Comparison of ENCODE assay signal across 10 cellular contexts in genomic region chr19:20806311-20807262, GRCh38. TPM values are rescaled to one million over a fixed set of nuclear protein-coding genes. Genes with fewer than 3 reads are reported as not detected.
DNase-seq lines count a peak whose midpoint lies in the region; ATAC-seq, FAIRE-seq and TF ChIP-seq lines count a peak whose summit lies in the region.
"Not testable (repeated sequence)": the region's sequence is repeated elsewhere in the genome, so short reads cannot be mapped to it uniquely, and the experiment has no call there.
"Had no signal": no experiment of that assay in that cellular context is flagged by ENCODE, and none has a peak within 500 bp of the region (broad histone marks: within the 10 kb centered on the region; RNA-seq: fewer than 3 reads in every experiment).

No MANE protein-coding gene starts in this region.

- not testable (repeated sequence) for H3K14ac ChIP-seq in H1 (ENCODE audit: insufficient read length)

- H3K27ac Mint-ChIP-seq in CD4-positive, alpha-beta memory T cell = peak overlapping the region in 1 of 7 donors; percentile 10
- not testable (repeated sequence) for H3K27ac Mint-ChIP-seq in GM23338, neural progenitor cell
- H3K27ac Mint-ChIP-seq in activated naive CD4-positive, alpha-beta T cell treated with anti-CD3 and anti-CD28 coated beads for 36 hours = peak overlapping the region; percentile 19

- not testable (repeated sequence) for H3K27me3 ChIP-seq in CD4-positive, alpha-beta memory T cell (ENCODE audit: insufficient read depth, low read length); GM23338 (ENCODE audit: insufficient read depth); H1 (replicated peaks in 1 of 4; ENCODE audit: control insufficient read depth in 3 of 4, extremely low read depth in 1 of 4, insufficient read depth in 3 of 4, low read length in 3 of 4); liver (ENCODE audit: control insufficient read depth in 4 of 4, insufficient read depth in 4 of 4, low read length in 3 of 4); neural progenitor cell; subcutaneous abdominal adipose tissue (ENCODE audit: control insufficient read depth in 5 of 5, insufficient read depth in 4 of 5, low read length in 5 of 5)

- H3K4me1 ChIP-seq in CD4-positive, alpha-beta memory T cell (ENCODE audit: insufficient read depth, low read length); GM23338 (ENCODE audit: insufficient read depth); H1 (replicated peaks in 1 of 4; ENCODE audit: control insufficient read depth in 3 of 4, insufficient read depth in 4 of 4, low read length in 3 of 4); liver (ENCODE audit: control insufficient read depth in 4 of 4, insufficient read depth in 4 of 4, low read length in 3 of 4); neural progenitor cell; subcutaneous abdominal adipose tissue (ENCODE audit: control insufficient read depth in 5 of 5, insufficient read depth in 5 of 5, low read length in 5 of 5): not testable (repeated sequence)

- H3K4me3 ChIP-seq in CD4-positive, alpha-beta memory T cell (ENCODE audit: low read length in 2 of 2) = peak overlapping the region; percentile 8 to 32
- not testable (repeated sequence) for H3K4me3 ChIP-seq in GM23338; NB4 (ENCODE audit: low read depth, low read length)
- H3K4me3 ChIP-seq in H1 (ENCODE audit: extremely low read depth in 1 of 4, insufficient read depth in 2 of 4, low read depth in 3 of 4, low read length in 4 of 4) (peak overlapping the region in 1 of 4 experiments; percentile 44; a peak in 2 of 8 replicates), liver (ENCODE audit: low read depth in 1 of 3, low read length in 3 of 3) (peak overlapping the region in 2 of 3 donors; percentile 27 to 53), neural progenitor cell (peak overlapping the region; percentile 0), subcutaneous abdominal adipose tissue (ENCODE audit: low read depth in 1 of 5, low read length in 5 of 5) (peak overlapping the region; percentile 18 to 60 (median 50))

- POLR2A ChIA-PET in CD4-positive, alpha-beta memory T cell (lab: Charles Lee; ENCODE audit: partially characterized antibody); H1 (lab: Charles Lee; ENCODE audit: partially characterized antibody): not testable (repeated sequence)

- not testable (repeated sequence) for H2BK5ac ChIP-seq in H1 (ENCODE audit: low read depth, low read length)

- not testable (repeated sequence) for H3K9me2 ChIP-seq in GM23338 (ENCODE audit: insufficient read depth)

- not testable (repeated sequence) for H3K9ac ChIP-seq in H1 (replicated peaks in 1 of 4; ENCODE audit: extremely low read depth in 1 of 4, low read depth in 3 of 4, low read length in 3 of 4); liver (ENCODE audit: low read depth in 1 of 2, low read length in 2 of 2); neural progenitor cell; subcutaneous abdominal adipose tissue (ENCODE audit: low read length in 5 of 5)

- H3K36me3 Mint-ChIP-seq in CD4-positive, alpha-beta memory T cell = peaks cover 46 to 56% of the 10 kb centered on the region in 2 donors
- H3K36me3 Mint-ChIP-seq in GM23338 (ENCODE audit: low read depth) (peaks cover 97% of the 10 kb centered on the region), neural progenitor cell (peaks cover 42% of the 10 kb centered on the region)
- peaks cover 67% of the 10 kb centered on the region for H3K36me3 Mint-ChIP-seq in activated naive CD4-positive, alpha-beta T cell treated with anti-CD3 and anti-CD28 coated beads for 36 hours (ENCODE audit: low read depth)

- H3K4me1 Mint-ChIP-seq in CD4-positive, alpha-beta memory T cell; GM23338; activated naive CD4-positive, alpha-beta T cell treated with anti-CD3 and anti-CD28 coated beads for 36 hours (ENCODE audit: low read depth); neural progenitor cell: not testable (repeated sequence)

- DNase-seq in CD4-positive, alpha-beta memory T cell; activated naive CD4-positive, alpha-beta T cell treated with anti-CD3 and anti-CD28 coated beads for 36 hours; H1 (ENCODE audit: low read depth in 1 of 2, low spot score in 2 of 2); neural progenitor cell (ENCODE audit: low spot score): not testable (repeated sequence)
- DNase-seq in GM23338 (ENCODE audit: low spot score) (peak; percentile 1), NB4 (ENCODE audit: low read depth) (peak; percentile 3)

- intact Hi-C loops in CD4-positive, alpha-beta memory T cell (cut with micrococcal nuclease); activated naive CD4-positive, alpha-beta T cell treated with anti-CD3 and anti-CD28 coated beads for 36 hours (cut with micrococcal nuclease): not testable (repeated sequence)

- H2AFZ ChIP-seq in GM23338; H1 (ENCODE audit: low read length); neural progenitor cell (replicated peaks): not testable (repeated sequence)

- not testable (repeated sequence) for H3K4ac ChIP-seq in H1 (replicated peaks; ENCODE audit: insufficient read length, low read depth, low read length)

- H3K9me3 Mint-ChIP-seq in CD4-positive, alpha-beta memory T cell = peaks cover 0 to 94% (median 79%) of the 10 kb centered on the region in 8 donors
- H3K9me3 Mint-ChIP-seq in GM23338 (peaks cover 100% of the 10 kb centered on the region), neural progenitor cell (peaks cover 79% of the 10 kb centered on the region)
- peaks cover 67% of the 10 kb centered on the region for H3K9me3 Mint-ChIP-seq in activated naive CD4-positive, alpha-beta T cell treated with anti-CD3 and anti-CD28 coated beads for 36 hours

- TF ChIP-seq CTCF in GM23338 (conservative IDR thresholded peaks at IDR 0.05; ENCODE audit: low read depth in 2 of 2); NB4 (IDR thresholded peaks at IDR 0.05; ENCODE audit: low read depth, low read length); H1 (IDR thresholded peaks at IDR 0.05; ENCODE audit: control extremely low read depth in 1 of 3, insufficient read depth in 1 of 3, low read depth in 1 of 3, low read length in 3 of 3); liver (IDR thresholded peaks at IDR 0.05; ENCODE audit: low read depth, low read length, missing input control); neural progenitor cell (IDR thresholded peaks at IDR 0.05): not testable (repeated sequence)

- H3K4me3 Mint-ChIP-seq in CD4-positive, alpha-beta memory T cell = peak overlapping the region in 2 of 8 donors; percentile 7 to 13
- not testable (repeated sequence) for H3K4me3 Mint-ChIP-seq in GM23338; activated naive CD4-positive, alpha-beta T cell treated with anti-CD3 and anti-CD28 coated beads for 36 hours; neural progenitor cell

- 87% methylated on average over 5 of the region's 5 CpGs; no CpG with 5 or more reads in 1 of the 2 experiments for WGBS in H1 (ENCODE audit: extremely low coverage in 1 of 2, insufficient coverage in 1 of 2, insufficient read length in 1 of 2, insufficient replicate concordance in 2 of 2, low coverage in 1 of 2, low lambda C conversion rate in 2 of 2, missing lambda C conversion rate in 1 of 2), 2 experiments
- WGBS in liver = 95% methylated on average over 5 of the region's 5 CpGs

- H3K36me3 ChIP-seq in CD4-positive, alpha-beta memory T cell (ENCODE audit: insufficient read depth, low read length); liver (ENCODE audit: control insufficient read depth in 4 of 4, insufficient read depth in 3 of 4, low read depth in 1 of 4, low read length in 3 of 4): not testable (repeated sequence)
- peaks cover 65% of the 10 kb centered on the region for H3K36me3 ChIP-seq in GM23338 (ENCODE audit: insufficient read depth)
- H3K36me3 ChIP-seq in H1 (ENCODE audit: control insufficient read depth in 2 of 4, insufficient read depth in 4 of 4, low read length in 3 of 4) = peaks cover 0 to 55% (median 21%) of the 10 kb centered on the region in 4 experiments; a peak in 5 of 8 replicates
- peaks cover 53% of the 10 kb centered on the region for H3K36me3 ChIP-seq in neural progenitor cell
- peaks cover 0 to 20% (median 6%) of the 10 kb centered on the region in 5 donors for H3K36me3 ChIP-seq in subcutaneous abdominal adipose tissue (ENCODE audit: control insufficient read depth in 5 of 5, insufficient read depth in 5 of 5, low read length in 5 of 5)

- H2BK12ac ChIP-seq in H1 (ENCODE audit: low read depth, low read length) = not testable (repeated sequence)

- not testable (repeated sequence) for TF ChIP-seq POLR2A in NB4 (IDR thresholded peaks at IDR 0.05; ENCODE audit: extremely low read depth, insufficient read length); H1 (IDR thresholded peaks at IDR 0.05; ENCODE audit: control extremely low read depth in 1 of 2, low read depth in 2 of 2, low read length in 2 of 2)

- H4K8ac ChIP-seq in H1 (ENCODE audit: extremely low read depth, insufficient read depth, low read length) = not testable (repeated sequence)

- not testable (repeated sequence) for H3K23ac ChIP-seq in H1 (ENCODE audit: insufficient read length)

- TF ChIP-seq EP300 in H1 (IDR thresholded peaks at IDR 0.05; ENCODE audit: borderline replicate concordance in 1 of 2, low read depth in 2 of 2, low read length in 2 of 2) = not testable (repeated sequence)

- H4K20me1 ChIP-seq in GM23338 (replicated peaks; ENCODE audit: insufficient read depth); H1 (replicated peaks in 1 of 2; ENCODE audit: control insufficient read depth in 1 of 2, insufficient read depth in 2 of 2, low read length in 2 of 2); neural progenitor cell (ENCODE audit: low read depth): not testable (repeated sequence)

- H2BK20ac ChIP-seq in H1 (ENCODE audit: low read length) = not testable (repeated sequence)

- ATAC-seq in GM23338 = not testable (repeated sequence)

- FAIRE-seq in H1 (lab: Jason Lieb, UNC) = not testable (repeated sequence)

- not testable (repeated sequence) for H4K5ac ChIP-seq in H1 (ENCODE audit: insufficient read length, low read depth, low read length)

- H3K27ac ChIP-seq in CD4-positive, alpha-beta memory T cell (ENCODE audit: low read depth, low read length); GM23338 (ENCODE audit: low read depth); H1 (ENCODE audit: low read depth, low read length); liver (ENCODE audit: low read depth in 1 of 2, low read length in 2 of 2); neural progenitor cell; subcutaneous abdominal adipose tissue (ENCODE audit: low read depth, low read length): not testable (repeated sequence)

- CTCF ChIA-PET in CD4-positive, alpha-beta memory T cell (lab: Charles Lee; ENCODE audit: partially characterized antibody); activated naive CD4-positive, alpha-beta T cell treated with anti-CD3 and anti-CD28 coated beads for 36 hours (lab: Charles Lee); H1 (lab: Charles Lee; ENCODE audit: partially characterized antibody): not testable (repeated sequence)

- not testable (repeated sequence) for H3K56ac ChIP-seq in H1 (replicated peaks; ENCODE audit: insufficient read length, low read depth, low read length)

- not testable (repeated sequence) for H3K18ac ChIP-seq in H1 (ENCODE audit: extremely low read depth, low read length)

- H3F3A ChIP-seq in GM23338 (replicated peaks; ENCODE audit: low read depth) = not testable (repeated sequence)
- peaks cover 26% of the 10 kb centered on the region for H3F3A ChIP-seq in neural progenitor cell (ENCODE audit: low read depth)

- TF ChIP-seq RAD21 in H1 (IDR thresholded peaks at IDR 0.05 in 1 of 2, conservative IDR thresholded peaks at IDR 0.05 in 1 of 2; ENCODE audit: low read depth in 2 of 2, low read length in 2 of 2); liver (IDR thresholded peaks at IDR 0.05): not testable (repeated sequence)

- not testable (repeated sequence) for H3K4me2 ChIP-seq in GM23338; H1 (ENCODE audit: insufficient read depth in 1 of 2, low read depth in 2 of 2, low read length in 2 of 2); neural progenitor cell

- not testable (repeated sequence) for H2BK120ac ChIP-seq in H1 (replicated peaks; ENCODE audit: low read depth, low read length)

- not testable (repeated sequence) for H3K79me1 ChIP-seq in H1 (ENCODE audit: low read depth, low read length)

- H2BK15ac ChIP-seq in H1 (ENCODE audit: low read length) = not testable (repeated sequence)

- H3K79me2 ChIP-seq in GM23338 (replicated peaks; ENCODE audit: insufficient read depth); H1 (ENCODE audit: control insufficient read depth in 1 of 2, insufficient read depth in 2 of 2, low read length in 2 of 2); neural progenitor cell (ENCODE audit: low read depth): not testable (repeated sequence)

- peaks cover 14 to 36% of the 10 kb centered on the region in 2 donors for H3K9me3 ChIP-seq in CD4-positive, alpha-beta memory T cell (ENCODE audit: control insufficient read depth in 1 of 2, low read length in 2 of 2)
- H3K9me3 ChIP-seq in H1 (ENCODE audit: insufficient read depth in 2 of 2, low read depth in 1 of 2, low read length in 1 of 2) (peaks cover 50 to 64% of the 10 kb centered on the region in 2 experiments), liver (ENCODE audit: control insufficient read depth in 4 of 4, low read length in 3 of 4) (peaks cover 19 to 51% (median 27%) of the 10 kb centered on the region in 4 donors), neural progenitor cell (ENCODE audit: low read depth) (peaks cover 82% of the 10 kb centered on the region), subcutaneous abdominal adipose tissue (ENCODE audit: control insufficient read depth in 5 of 5, low read length in 5 of 5) (peaks cover 26 to 50% (median 47%) of the 10 kb centered on the region in 5 donors)

- H2AK5ac ChIP-seq in H1 (ENCODE audit: low read depth, low read length) = not testable (repeated sequence)

- H3K27me3 Mint-ChIP-seq in CD4-positive, alpha-beta memory T cell; activated naive CD4-positive, alpha-beta T cell treated with anti-CD3 and anti-CD28 coated beads for 36 hours (ENCODE audit: low read depth); neural progenitor cell (ENCODE audit: insufficient read depth, low read depth): not testable (repeated sequence)
- H3K27me3 Mint-ChIP-seq in GM23338 (ENCODE audit: insufficient read depth, low read depth, poor library complexity) = peaks cover 45% of the 10 kb centered on the region

- not testable (repeated sequence) for H3K23me2 ChIP-seq in H1 (ENCODE audit: low read depth, low read length)

- H4K91ac ChIP-seq in H1 (replicated peaks; ENCODE audit: insufficient read length, low read length) = not testable (repeated sequence)

RNA-seq across cellular contexts. Expression of gene ZNF66, which starts 30.5 kb away (rescaled TPM):
- 10 to 100 TPM; 14.7 to 17.1 TPM for total RNA-seq in CD4-positive, alpha-beta memory T cell
- polyA plus RNA-seq in CD4-positive, alpha-beta memory T cell = 1 to 10 TPM; 3.4 to 4.0 TPM
- 58.8 and 67.3 TPM in 2 replicates for total RNA-seq in GM23338 (2014; rRNA removed; shearing (Covaris generic))
- polyA plus RNA-seq in GM23338 (2016; fragmentation: Nextera tagmentation; extraction: Ambion mirVana) (13.3 and 18.5 TPM in 2 replicates), H1 (2011; rRNA removed) (11.4 and 13.3 TPM in 2 replicates), liver (under 1 TPM; 0.06 to 0.69 TPM)
- total RNA-seq in activated naive CD4-positive, alpha-beta T cell treated with anti-CD3 and anti-CD28 coated beads for 36 hours = 1 to 10 TPM; 3.9 to 4.9 TPM
- 53.5 and 59.7 TPM in 2 replicates for total RNA-seq in H1 (2021; fragmentation: NEBNext Ultra II Directional; extraction: Animal tissue kit (Norgen Biotek cat#: 25700))
- 11.7 TPM for polyA plus RNA-seq in H1 (2011; cell fraction: cytosol; rRNA removed)
- polyA plus RNA-seq in H1 (2011; cell fraction: nucleus; rRNA removed) = 25.7 TPM
- polyA plus RNA-seq in H1 (2012, experiment 1 of 2) = 8.6 to 11.9 TPM (median 10.6 TPM) in 4 replicates
- 0.68 TPM for polyA plus RNA-seq in H1 (2012, experiment 2 of 2)
- 21.1 TPM for polyA plus RNA-seq in H1 (2013, experiment 1 of 2)
- polyA plus RNA-seq in H1 (2013, experiment 2 of 2) = 18.9 TPM
- polyA minus RNA-seq in H1 (2011; rRNA and poly(A)+ RNA removed) = 64.8 and 97.3 TPM in 2 replicates
- 37.7 TPM for polyA minus RNA-seq in H1 (2011; cell fraction: cytosol; rRNA and poly(A)+ RNA removed)
- 277 TPM for polyA minus RNA-seq in H1 (2011; cell fraction: nucleus; rRNA and poly(A)+ RNA removed)
- total RNA-seq in liver (1 to 10 TPM; 1.4 to 4.5 TPM), neural progenitor cell (ENCODE audit: low replicate concordance) (24.3 and 29.5 TPM in 2 replicates)
- total RNA-seq: G401, HT1080 had no signal
